Comparison of ENCODE assay signal across 15 cellular contexts in genomic region chr4:158169516-158169915, GRCh38. TPM values are rescaled to one million over a fixed set of nuclear protein-coding genes. Genes with fewer than 3 reads are reported as not detected.
DNase-seq lines count a peak whose midpoint lies in the region; ATAC-seq, FAIRE-seq and TF ChIP-seq lines count a peak whose summit lies in the region.
"Had no signal": no experiment of that assay in that cellular context is flagged by ENCODE, and none has a peak within 500 bp of the region (broad histone marks: within the 10 kb centered on the region; RNA-seq: fewer than 3 reads in every experiment).

No MANE protein-coding gene starts in this region.

- intact Hi-C loops in MCF 10A (cut with micrococcal nuclease): no loop called here
- intact Hi-C loops in HepG2 (cut with micrococcal nuclease; ENCODE audit: unreplicated experiment): no loop called here

- peak overlapping the region; percentile 72 for H3K4me2 ChIP-seq in HepG2 (ENCODE audit: low read depth, low read length)
- H3K4me2 ChIP-seq in smooth muscle cell: peak overlapping the region; percentile 86

- no peak for TF ChIP-seq RAD21 in HepG2 (CRISPR knock-in tag; IDR thresholded peaks at IDR 0.05)

- no peak overlapping the region for H2AFZ ChIP-seq in HepG2 (ENCODE audit: low read length)
- no peak overlapping the region for H2AFZ ChIP-seq in smooth muscle cell (ENCODE audit: low read depth)

- CTCF ChIA-PET in MCF 10A (lab: Yijun Ruan, JAX): interaction anchor here (0.6 to 5.2 kb wide), 10 partner anchors 10 to 176 kb away, joined by 3 to 71 read pairs (median 4); no protein-coding TSS in a partner anchor
- CTCF ChIA-PET in HepG2 (lab: Yijun Ruan, JAX; ENCODE audit: low intra/inter-chr PET ratio, low total read pairs): no interaction called here

- POLR2A ChIA-PET in MCF 10A (lab: Yijun Ruan, JAX) (interaction anchor here (0.7 to 2.2 kb wide), 4 partner anchors 8 to 145 kb away, joined by 3 to 10 read pairs (median 3); no protein-coding TSS in a partner anchor), HepG2 (lab: Yijun Ruan, JAX) (no interaction called here)

- H3K4me1 ChIP-seq in HepG2 (ENCODE audit: insufficient read depth, low read length) (peaks cover 85% of the 10 kb centered on the region), smooth muscle cell (ENCODE audit: low read depth) (peaks cover 3% of the 10 kb centered on the region)

- H3K36me3 ChIP-seq in HepG2 (replicated peaks in 1 of 2; ENCODE audit: control insufficient read depth in 1 of 2, insufficient read depth in 2 of 2, low read length in 2 of 2) (peaks cover 0 to 1% of the 10 kb centered on the region in 2 experiments; a peak in 2 of 5 replicates), smooth muscle cell (ENCODE audit: low read depth) (no peaks in the 10 kb centered on the region)

- WGBS in HepG2 (ENCODE audit: low lambda C conversion rate): 49% methylated on average over 3 of the region's 3 CpGs
- 74% methylated on average over 3 of the region's 3 CpGs for WGBS in smooth muscle cell (ENCODE audit: low lambda C conversion rate)

- no peak for ATAC-seq in HepG2
- ATAC-seq in GM19324 (IDR thresholded peaks at IDR 0.05; ENCODE audit: low FRiP score, unreplicated experiment): no peak
- no peak for ATAC-seq in T-helper 17 cell
- ATAC-seq: stimulated activated naive CD8-positive, alpha-beta T cell treated with anti-CD3 and anti-CD28 coated beads, Interleukin-15, amount 100 ng/mL, for 72 hours had no signal

- TF ChIP-seq EP300 in HepG2 (IDR thresholded peaks at IDR 0.05; ENCODE audit: low read depth in 2 of 2, low read length in 2 of 2) (no peak), HepG2 (CRISPR knock-in tag; IDR thresholded peaks at IDR 0.05; ENCODE audit: borderline replicate concordance) (no peak)

- H3K27me3 Mint-ChIP-seq in MCF 10A (ENCODE audit: insufficient read depth, unreplicated experiment) (no peaks in the 10 kb centered on the region), T-helper 17 cell (peaks cover 40% of the 10 kb centered on the region)

- peak overlapping the region; percentile 71 for H3K4me3 Mint-ChIP-seq in MCF 10A (ENCODE audit: unreplicated experiment)
- no peak overlapping the region for H3K4me3 Mint-ChIP-seq in T-helper 17 cell
- H3K4me3 Mint-ChIP-seq: activated CD4-positive, alpha-beta T cell treated with anti-CD3 and anti-CD28 coated beads, Interleukin-2, amount 10 ng/mL, durations not matched to agents 7 days and 5 days; activated naive CD8-positive, alpha-beta T cell treated with anti-CD3 and anti-CD28 coated beads for 36 hours; stimulated activated naive CD8-positive, alpha-beta T cell treated with anti-CD3 and anti-CD28 coated beads, Interleukin-15, amount 100 ng/mL, for 72 hours had no signal

- no peak for TF ChIP-seq POLR2A in HepG2 (IDR thresholded peaks at IDR 0.05; ENCODE audit: insufficient read depth in 1 of 2, low read depth in 2 of 2, low read length in 2 of 2)

- H3K4me1 Mint-ChIP-seq in MCF 10A (ENCODE audit: insufficient read depth, unreplicated experiment) (peaks cover 30% of the 10 kb centered on the region), T-helper 17 cell (peaks cover 12% of the 10 kb centered on the region)
- H3K4me1 Mint-ChIP-seq: activated CD4-positive, alpha-beta T cell treated with anti-CD3 and anti-CD28 coated beads, Interleukin-2, amount 10 ng/mL, durations not matched to agents 7 days and 5 days had no signal

- FAIRE-seq in HepG2 (lab: Jason Lieb, UNC): no peak
- FAIRE-seq: frontal cortex, GM12891 had no signal

- no peaks in the 10 kb centered on the region for H3F3A ChIP-seq in smooth muscle cell (ENCODE audit: low read depth)

- H3K9me3 Mint-ChIP-seq in MCF 10A (ENCODE audit: unreplicated experiment): no peaks in the 10 kb centered on the region
- H3K9me3 Mint-ChIP-seq: activated CD4-positive, alpha-beta T cell treated with anti-CD3 and anti-CD28 coated beads, Interleukin-2, amount 10 ng/mL, durations not matched to agents 7 days and 5 days; activated naive CD8-positive, alpha-beta T cell treated with anti-CD3 and anti-CD28 coated beads for 36 hours; stimulated activated naive CD8-positive, alpha-beta T cell treated with anti-CD3 and anti-CD28 coated beads, Interleukin-15, amount 100 ng/mL, for 72 hours had no signal

- peak overlapping the region; percentile 47 for H3K4me3 ChIP-seq in HFF-Myc (replicated peaks; ENCODE audit: low read depth, low read length)
- H3K4me3 ChIP-seq in HepG2 (replicated peaks in 1 of 3; ENCODE audit: insufficient read depth in 1 of 3, low read depth in 2 of 3, low read length in 3 of 3): peak overlapping the region; percentile 73 to 87 (median 78)
- H3K4me3 ChIP-seq in smooth muscle cell: peak overlapping the region; percentile 51

- H4K20me1 ChIP-seq in HepG2 (ENCODE audit: insufficient read depth, low read length): no peaks in the 10 kb centered on the region; the same call in 1 of the 2 replicates
- H4K20me1 ChIP-seq in smooth muscle cell (ENCODE audit: low read depth): no peaks in the 10 kb centered on the region

- H3K27ac ChIP-seq in HepG2 (ENCODE audit: extremely low read length, insufficient read depth, low read length) (peak overlapping the region; percentile 79), smooth muscle cell (ENCODE audit: low read depth) (peak overlapping the region; percentile 9)

- peaks cover 6% of the 10 kb centered on the region for H3K36me3 Mint-ChIP-seq in MCF 10A (ENCODE audit: insufficient read depth, unreplicated experiment)
- peaks cover 2% of the 10 kb centered on the region for H3K36me3 Mint-ChIP-seq in T-helper 17 cell (ENCODE audit: low read depth)
- H3K36me3 Mint-ChIP-seq: activated naive CD8-positive, alpha-beta T cell treated with anti-CD3 and anti-CD28 coated beads for 36 hours had no signal

- H3K27ac Mint-ChIP-seq in MCF 10A (ENCODE audit: low read depth, unreplicated experiment) (no peak overlapping the region), T-helper 17 cell (no peak overlapping the region)
- H3K27ac Mint-ChIP-seq: activated CD4-positive, alpha-beta T cell treated with anti-CD3 and anti-CD28 coated beads, Interleukin-2, amount 10 ng/mL, durations not matched to agents 7 days and 5 days; activated naive CD8-positive, alpha-beta T cell treated with anti-CD3 and anti-CD28 coated beads for 36 hours; stimulated activated naive CD8-positive, alpha-beta T cell treated with anti-CD3 and anti-CD28 coated beads, Interleukin-15, amount 100 ng/mL, for 72 hours had no signal

- BruUV-seq in MCF 10A (replicated peaks; lab: Mats Ljungman, UMichigan) (TSS peak; percentile 26), HepG2 (replicated peaks; lab: Mats Ljungman, UMichigan) (no TSS peak)

- H3K9me3 ChIP-seq in HepG2 (ENCODE audit: low read length) (no peaks in the 10 kb centered on the region), smooth muscle cell (replicated peaks; ENCODE audit: low read depth) (no peaks in the 10 kb centered on the region), T-helper 17 cell (ENCODE audit: control insufficient read depth, low read length, poor library complexity, severe bottlenecking) (no peaks in the 10 kb centered on the region)

- TF ChIP-seq CTCF in HFF-Myc (IDR thresholded peaks at IDR 0.05; ENCODE audit: low read depth, low read length, missing control alignments) (no peak), MCF 10A (IDR thresholded peaks at IDR 0.05; ENCODE audit: unreplicated experiment) (no peak), HepG2 (CRISPR knock-in tag; IDR thresholded peaks at IDR 0.05) (no peak), smooth muscle cell (IDR thresholded peaks at IDR 0.05; ENCODE audit: borderline replicate concordance, insufficient read depth, poor library complexity, severe bottlenecking) (no peak), GM13976 (IDR thresholded peaks at IDR 0.05; ENCODE audit: borderline replicate concordance, control extremely low read depth, extremely low read depth, insufficient read depth, missing control alignments) (no peak)

- peaks cover 86% of the 10 kb centered on the region for H3K79me2 ChIP-seq in HepG2 (ENCODE audit: insufficient read depth, low read length)
- H3K79me2 ChIP-seq in smooth muscle cell (ENCODE audit: low read depth): peaks cover 57% of the 10 kb centered on the region

- in situ Hi-C loops in HepG2 (cut with HindIII; ENCODE audit: extremely low pct_ligation_motif_present, low pct_unique_long_range_greater_than_20kb) (no loop called here), GM13976 (cut with MboI; ENCODE audit: low sequenced_read_pairs, unreplicated experiment) (loop anchor here (10.0 kb wide), 1 partner anchor 175 kb away; no protein-coding TSS in a partner anchor)

- H3K27me3 ChIP-seq in HepG2 (ENCODE audit: control insufficient read depth in 1 of 2, insufficient read depth in 2 of 2, low read length in 2 of 2) (no peaks in the 10 kb centered on the region), smooth muscle cell (ENCODE audit: low read depth) (no peaks in the 10 kb centered on the region)

- no peak for DNase-seq in HFF-Myc (ENCODE audit: extremely low read depth, low read depth)
- no peak for DNase-seq in MCF 10A (ENCODE audit: unreplicated experiment)
- DNase-seq in HepG2 (ENCODE audit: low spot score): no peak
- DNase-seq in smooth muscle cell (lab: John Stamatoyannopoulos, UW; ENCODE audit: unreplicated experiment): no peak
- DNase-seq in GM13976 (ENCODE audit: low spot score): no peak
- DNase-seq in T-helper 17 cell: no peak
- DNase-seq in DMS 273 (lab: John Stamatoyannopoulos, UW; ENCODE audit: unreplicated experiment): no peak
- DNase-seq: activated CD4-positive, alpha-beta T cell treated with anti-CD3 and anti-CD28 coated beads, Interleukin-2, amount 10 ng/mL, durations not matched to agents 7 days and 5 days; activated naive CD8-positive, alpha-beta T cell treated with anti-CD3 and anti-CD28 coated beads for 36 hours; NCI-H2171; RPMI8226; stimulated activated naive CD8-positive, alpha-beta T cell treated with anti-CD3 and anti-CD28 coated beads, Interleukin-15, amount 100 ng/mL, for 72 hours had no signal

- H3K9ac ChIP-seq in HepG2 (ENCODE audit: insufficient read depth, low read depth, low read length): peak overlapping the region; percentile 76
- no peak overlapping the region for H3K9ac ChIP-seq in smooth muscle cell (ENCODE audit: low read depth)

RNA-seq across cellular contexts. Expression of gene GASK1B, which starts 3.3 kb away (rescaled TPM):
- total RNA-seq in MCF 10A (2022) (7.2 and 9.7 TPM in 2 replicates), HepG2 (2016; rRNA removed; fragmentation: Illumina TruSeq; extraction: Trizol) (40.4 and 50.0 TPM in 2 replicates), smooth muscle cell (62.2 and 79.4 TPM in 2 replicates), T-helper 17 cell (1 to 10 TPM; 1.3 to 1.8 TPM)
- 2.5 and 3.1 TPM in 2 replicates for total RNA-seq in HepG2 (2016; cell fraction: cytosol; rRNA removed; fragmentation: Illumina TruSeq; extraction: Trizol; ENCODE audit: low read depth)
- total RNA-seq in HepG2 (2016; cell fraction: insoluble cytoplasmic fraction; rRNA removed; fragmentation: Illumina TruSeq; extraction: Trizol): 35.3 and 52.8 TPM in 2 replicates
- total RNA-seq in HepG2 (2016; cell fraction: membrane; rRNA removed; fragmentation: Illumina TruSeq; extraction: Trizol): 13.1 and 13.2 TPM in 2 replicates
- 56.3 and 57.2 TPM in 2 replicates for total RNA-seq in HepG2 (2016; cell fraction: nucleus; rRNA removed; fragmentation: Illumina TruSeq; extraction: Trizol)
- polyA plus RNA-seq in HepG2 (2011; rRNA removed) (23.0 and 29.1 TPM in 2 replicates), smooth muscle cell (12.9 and 22.4 TPM in 2 replicates)
- 16.9 and 19.4 TPM in 2 replicates for polyA plus RNA-seq in HepG2 (2011; cell fraction: cytosol; rRNA removed)
- polyA plus RNA-seq in HepG2 (2011; cell fraction: nucleus; rRNA removed): 20.4 and 23.5 TPM in 2 replicates
- polyA plus RNA-seq in HepG2 (2012): 24.3 and 25.1 TPM in 2 replicates
- 1.6 and 1.7 TPM in 2 replicates for polyA plus RNA-seq in HepG2 (2016; cell fraction: cytosol; fragmentation: Illumina TruSeq; extraction: Trizol; ENCODE audit: low read depth)
- 38.9 and 44.5 TPM in 2 replicates for polyA plus RNA-seq in HepG2 (2016; cell fraction: insoluble cytoplasmic fraction; fragmentation: Illumina TruSeq; extraction: Trizol; ENCODE audit: low read depth)
- 5.1 and 6.2 TPM in 2 replicates for polyA plus RNA-seq in HepG2 (2016; cell fraction: membrane; fragmentation: Illumina TruSeq; extraction: Trizol; ENCODE audit: low read depth)
- polyA plus RNA-seq in HepG2 (2016; cell fraction: nucleus; fragmentation: Illumina TruSeq; extraction: Trizol; ENCODE audit: insufficient read depth, low read depth): 47.6 and 48.5 TPM in 2 replicates
- 0.05 and 56.5 TPM in 2 replicates for polyA minus RNA-seq in HepG2 (2011; rRNA and poly(A)+ RNA removed; ENCODE audit: low replicate concordance)
- polyA minus RNA-seq in HepG2 (2011; cell fraction: cytosol; rRNA and poly(A)+ RNA removed): 51.6 and 55.0 TPM in 2 replicates
- polyA minus RNA-seq in HepG2 (2011; cell fraction: nucleus; rRNA and poly(A)+ RNA removed): 104 and 111 TPM in 2 replicates
- total RNA-seq: activated CD4-positive, alpha-beta T cell treated with anti-CD3 and anti-CD28 coated beads, Interleukin-2, amount 10 ng/mL, durations not matched to agents 7 days and 5 days; activated naive CD8-positive, alpha-beta T cell treated with anti-CD3 and anti-CD28 coated beads for 36 hours had no signal

RNA-seq across cellular contexts. Expression of gene TMEM144, which starts 40.8 kb away (rescaled TPM):
- total RNA-seq in MCF 10A (2022) (4.4 and 6.4 TPM in 2 replicates), HepG2 (2016; rRNA removed; fragmentation: Illumina TruSeq; extraction: Trizol) (10.5 and 12.3 TPM in 2 replicates), smooth muscle cell (4.4 and 13.8 TPM in 2 replicates), T-helper 17 cell (under 1 TPM in 1 of 2 donors, not detected in 1; 0.50 TPM)
- 3.9 and 4.8 TPM in 2 replicates for total RNA-seq in HepG2 (2016; cell fraction: cytosol; rRNA removed; fragmentation: Illumina TruSeq; extraction: Trizol; ENCODE audit: low read depth)
- 10.6 and 15.0 TPM in 2 replicates for total RNA-seq in HepG2 (2016; cell fraction: insoluble cytoplasmic fraction; rRNA removed; fragmentation: Illumina TruSeq; extraction: Trizol)
- total RNA-seq in HepG2 (2016; cell fraction: membrane; rRNA removed; fragmentation: Illumina TruSeq; extraction: Trizol): 7.6 and 7.7 TPM in 2 replicates
- 29.5 and 33.6 TPM in 2 replicates for total RNA-seq in HepG2 (2016; cell fraction: nucleus; rRNA removed; fragmentation: Illumina TruSeq; extraction: Trizol)
- polyA plus RNA-seq in HepG2 (2011; rRNA removed) (10.6 and 10.9 TPM in 2 replicates), smooth muscle cell (0.48 and 2.7 TPM in 2 replicates)
- polyA plus RNA-seq in HepG2 (2011; cell fraction: cytosol; rRNA removed): 3.2 and 4.2 TPM in 2 replicates
- polyA plus RNA-seq in HepG2 (2011; cell fraction: nucleus; rRNA removed): 17.3 and 21.4 TPM in 2 replicates
- polyA plus RNA-seq in HepG2 (2012): 5.2 and 9.3 TPM in 2 replicates
- polyA plus RNA-seq in HepG2 (2016; cell fraction: cytosol; fragmentation: Illumina TruSeq; extraction: Trizol; ENCODE audit: low read depth): 1.2 and 2.4 TPM in 2 replicates
- 7.1 and 8.5 TPM in 2 replicates for polyA plus RNA-seq in HepG2 (2016; cell fraction: insoluble cytoplasmic fraction; fragmentation: Illumina TruSeq; extraction: Trizol; ENCODE audit: low read depth)
- 3.7 and 4.8 TPM in 2 replicates for polyA plus RNA-seq in HepG2 (2016; cell fraction: membrane; fragmentation: Illumina TruSeq; extraction: Trizol; ENCODE audit: low read depth)
- polyA plus RNA-seq in HepG2 (2016; cell fraction: nucleus; fragmentation: Illumina TruSeq; extraction: Trizol; ENCODE audit: insufficient read depth, low read depth): 35.6 and 36.7 TPM in 2 replicates
- 2.2 and 19.2 TPM in 2 replicates for polyA minus RNA-seq in HepG2 (2011; rRNA and poly(A)+ RNA removed; ENCODE audit: low replicate concordance)
- polyA minus RNA-seq in HepG2 (2011; cell fraction: cytosol; rRNA and poly(A)+ RNA removed): 9.4 and 10.4 TPM in 2 replicates
- polyA minus RNA-seq in HepG2 (2011; cell fraction: nucleus; rRNA and poly(A)+ RNA removed): 77.5 and 78.0 TPM in 2 replicates
- total RNA-seq: activated CD4-positive, alpha-beta T cell treated with anti-CD3 and anti-CD28 coated beads, Interleukin-2, amount 10 ng/mL, durations not matched to agents 7 days and 5 days had no signal
